Comparison of ENCODE assay signal across 12 cellular contexts in genomic region chr4:26993541-26993940, GRCh38.
"Had no signal": no experiment of that assay in that cellular context is flagged by ENCODE, and none has a peak within 500 bp of the region (broad histone marks: within the 10 kb centered on the region; RNA-seq: fewer than 3 reads in every experiment).

No MANE protein-coding gene starts in this region.

- H3K4me1 ChIP-seq: breast epithelium had no signal

- H3K27me3 ChIP-seq: ascending aorta, breast epithelium, esophagus muscularis mucosa, hepatocyte, tibial artery had no signal

- H3K79me2 ChIP-seq: hepatocyte had no signal

- H3K27ac ChIP-seq: ascending aorta, hepatocyte, tibial artery had no signal

- H3K36me3 ChIP-seq: ascending aorta, breast epithelium, esophagus muscularis mucosa, tibial artery had no signal

- H3K9me3 ChIP-seq: ascending aorta, esophagus muscularis mucosa, tibial artery had no signal

- H3K4me3 ChIP-seq: ascending aorta, breast epithelium, esophagus muscularis mucosa, hepatocyte, skin epidermis, tibial artery had no signal

- H2AFZ ChIP-seq: hepatocyte had no signal

- DNase-seq: activated CD4-positive, alpha-beta T cell treated with anti-CD3 and anti-CD28 coated beads for 1 hour; activated CD8-positive, alpha-beta memory T cell treated with anti-CD3 and anti-CD28 coated beads for 24 hours; activated CD8-positive, alpha-beta memory T cell treated with anti-CD3 and anti-CD28 coated beads, Interleukin-2, amount 50 U/mL, for 48 hours; activated gamma-delta T cell; effector memory CD4-positive, alpha-beta T cell; stimulated activated CD4-positive, alpha-beta T cell treated with anti-CD3 and anti-CD28 coated beads, Interleukin-4, amount 100 ng/mL, for 1 hour had no signal
